Comparison of ENCODE assay signal across 8 cellular contexts in the genomic region with DNA sequence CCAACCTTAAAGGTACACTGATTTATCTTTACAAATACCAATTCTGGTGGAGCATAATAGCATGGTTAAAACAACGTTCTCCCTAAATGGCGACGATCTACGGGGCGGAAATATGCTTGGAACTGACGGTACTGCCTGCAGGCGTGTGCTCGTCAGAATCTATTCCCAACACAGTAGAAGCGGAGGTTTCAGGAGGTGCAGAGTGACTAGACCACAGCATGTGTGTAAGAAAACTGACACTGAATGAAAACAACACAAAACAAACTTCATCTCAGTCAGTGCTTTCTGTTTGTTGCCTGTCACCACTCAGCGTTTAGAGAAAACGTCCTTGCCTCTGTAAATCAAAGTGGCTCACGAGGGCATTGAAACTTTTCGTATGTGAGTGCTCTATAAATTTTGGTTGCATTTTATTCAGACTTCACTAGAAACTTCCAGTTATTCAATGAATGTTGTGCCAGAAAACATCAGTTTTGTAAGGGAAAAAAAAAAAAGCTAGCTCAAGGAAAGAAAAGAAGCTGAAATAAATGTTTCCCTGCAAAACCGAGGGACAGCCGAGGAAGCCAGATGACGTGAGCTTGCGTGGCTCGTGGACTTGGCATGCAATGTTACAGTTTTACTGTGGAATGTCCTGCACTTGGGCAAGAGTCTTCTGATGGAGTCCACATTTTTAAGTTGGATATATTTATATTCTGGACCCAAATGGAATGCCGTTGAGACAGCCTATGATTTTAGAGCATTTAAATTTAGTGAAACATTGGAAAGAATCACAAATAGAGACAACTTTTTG.
DNase-seq lines count a peak whose midpoint lies in the region; ATAC-seq and TF ChIP-seq lines count a peak whose summit lies in the region.
"Not testable (repeated sequence)": the region's sequence is repeated elsewhere in the genome, so short reads cannot be mapped to it uniquely, and the experiment has no call there.

No MANE protein-coding gene starts in this region.

- 61 to 64% methylated on average over 19 of the region's 19 CpGs for WGBS in esophagus squamous epithelium, 2 donors
- WGBS in heart right ventricle, 2 donors: 71 to 72% methylated on average over 18 to 19 of the region's 19 CpGs

- not testable (repeated sequence) for H3K36me3 ChIP-seq in ascending aorta, esophagus squamous epithelium, heart right ventricle, upper lobe of right lung

- peak overlapping the region in 1 of 2 donors; percentile 28 for H3K4me3 ChIP-seq in ascending aorta
- not testable (repeated sequence) for H3K4me3 ChIP-seq in esophagus squamous epithelium; heart right ventricle; skeletal muscle cell (ENCODE audit: low read depth, low read length); upper lobe of right lung

- intact Hi-C loops in ascending aorta (cut with DNase I); esophagus squamous epithelium (cut with DNase I); heart right ventricle (cut with DNase I); upper lobe of right lung (cut with DNase I): not testable (repeated sequence)

- H3K27me3 ChIP-seq in ascending aorta, esophagus squamous epithelium, heart right ventricle, upper lobe of right lung: not testable (repeated sequence)

- ATAC-seq in heart right ventricle: peak in 1 of 8 donors; percentile 22
- ATAC-seq in upper lobe of right lung: not testable (repeated sequence)

- peak overlapping the region; percentile 45 to 50 for H3K27ac ChIP-seq in ascending aorta
- peak overlapping the region in 3 of 4 donors; percentile 58 to 72 (median 59) for H3K27ac ChIP-seq in esophagus squamous epithelium
- H3K27ac ChIP-seq in heart right ventricle: peak overlapping the region in 7 of 10 donors; percentile 1 to 72 (median 60)
- peak overlapping the region; percentile 32 for H3K27ac ChIP-seq in upper lobe of right lung

- not testable (repeated sequence) for TF ChIP-seq CTCF in ascending aorta (IDR thresholded peaks at IDR 0.05); esophagus squamous epithelium (IDR thresholded peaks at IDR 0.05); heart right ventricle (IDR thresholded peaks at IDR 0.05); upper lobe of right lung (IDR thresholded peaks at IDR 0.05)

- H3K9me3 ChIP-seq in ascending aorta, esophagus squamous epithelium, heart right ventricle, upper lobe of right lung: not testable (repeated sequence)

- not testable (repeated sequence) for TF ChIP-seq POLR2A in esophagus squamous epithelium (IDR thresholded peaks at IDR 0.05)

- peak; percentile 53 for DNase-seq in AG08395 (ENCODE audit: low spot score)
- DNase-seq in HCEC 1CT: peak; percentile 7
- DNase-seq in ascending aorta (ENCODE audit: low spot score in 2 of 2): peak in 1 of 2 donors; percentile 66
- not testable (repeated sequence) for DNase-seq in esophagus squamous epithelium (lab: John Stamatoyannopoulos, UW); heart right ventricle
- peak; percentile 35 for DNase-seq in mesenteric fat pad (ENCODE audit: low spot score)
- DNase-seq in skeletal muscle cell (ENCODE audit: low read depth): peak; percentile 31
- DNase-seq in upper lobe of right lung: peak; percentile 34

- not testable (repeated sequence) for H3K4me1 ChIP-seq in ascending aorta, upper lobe of right lung
- H3K4me1 ChIP-seq in esophagus squamous epithelium (peaks cover 0 to 12% (median 0%) of the 10 kb centered on the region in 3 donors), heart right ventricle (peaks cover 0 to 14% (median 7%) of the 10 kb centered on the region in 9 donors)
